Comparison of ENCODE assay signal across 8 cellular contexts in genomic region chr17:2029911-2030778, GRCh38. TPM values are rescaled to one million over a fixed set of nuclear protein-coding genes. Genes with fewer than 3 reads are reported as not detected.
DNase-seq lines count a peak whose midpoint lies in the region; ATAC-seq and TF ChIP-seq lines count a peak whose summit lies in the region.

TSS of gene DPH1 (plus strand) at chr17:2030153. CDS start at chr17:2030170, 17 bp downstream.

- peak in 1 of 2 donors; percentile 44 for TF ChIP-seq POLR2A in uterus (IDR thresholded peaks at IDR 0.05)

- CTCF ChIA-PET in GM10248 (lab: Yijun Ruan, JAX): interaction anchor here (1.6 to 4.8 kb wide), 3 partner anchors 11 to 386 kb away, joined by 4 to 20 read pairs (median 5); partner anchors contain the start of gene OVCA2

- intact Hi-C loops in uterus (cut with DNase I; ENCODE audit: low total_unique reads): no loop called here

- H3K27me3 ChIP-seq in right atrium auricular region (no peaks in the 10 kb centered on the region), uterus (no peaks in the 10 kb centered on the region)

- TF ChIP-seq CTCF in GM10248 (IDR thresholded peaks at IDR 0.05; ENCODE audit: control extremely low read depth, extremely low read depth, low read depth, missing control alignments) (no peak), right atrium auricular region (IDR thresholded peaks at IDR 0.05) (no peak), uterus (IDR thresholded peaks at IDR 0.05) (peak in 1 of 4 experiments; percentile 52)

- peak; percentile 79 for ATAC-seq in HG02678 (IDR thresholded peaks at IDR 0.05; ENCODE audit: unreplicated experiment)

- POLR2A ChIA-PET in GM10248 (lab: Yijun Ruan, JAX): no interaction called here

- H3K4me3 ChIP-seq in right atrium auricular region (peak within 1 kb of the TSS; percentile 81 to 97), uterus (peak within 1 kb of the TSS; percentile 92 to 94)

- H3K4me1 ChIP-seq in right atrium auricular region: peaks cover 0 to 40% of the 10 kb centered on the region in 2 donors
- peaks cover 0 to 19% of the 10 kb centered on the region in 2 donors for H3K4me1 ChIP-seq in uterus

- H3K36me3 ChIP-seq in right atrium auricular region (peaks cover 6% of the 10 kb centered on the region), uterus (no peaks in the 10 kb centered on the region)

- H3K27ac ChIP-seq in angular gyrus (ENCODE audit: low read depth, low read length): peak within 1 kb of the TSS; percentile 87
- peak within 1 kb of the TSS; percentile 60 to 81 for H3K27ac ChIP-seq in right atrium auricular region
- H3K27ac ChIP-seq in uterus: peak within 1 kb of the TSS; percentile 52 to 59

- DNase-seq in GM10248 (ENCODE audit: extremely low spot score): peak; percentile 92
- DNase-seq in NCI-H1694 (lab: John Stamatoyannopoulos, UW): peak; percentile 91
- DNase-seq in T-helper 2 cell: peak; percentile 69 to 88 (median 78)
- peak; percentile 92 for DNase-seq in right atrium auricular region (ENCODE audit: low spot score)
- DNase-seq in pulmonary artery endothelial cell (ENCODE audit: low read depth, low spot score): peak; percentile 75
- peak; percentile 85 to 89 for DNase-seq in uterus

- H3K9me3 ChIP-seq in right atrium auricular region: no peaks in the 10 kb centered on the region
- no peaks in the 10 kb centered on the region for H3K9me3 ChIP-seq in uterus

RNA-seq across cellular contexts. Expression of gene DPH1, which starts in this region (rescaled TPM):
- total RNA-seq in right atrium auricular region (10 to 100 TPM; 17.2 to 21.6 TPM), pulmonary artery endothelial cell (13.2 and 18.4 TPM in 2 replicates), uterus (100 to 1,000 TPM in 1 of 4 donors, 10 to 100 TPM in 3; 26.8 to 121 (median 49.1) TPM)

Comparison
In these comparisons a context has a peak if more than half of its experiments do, and no peak if none do; other contexts are left out.
1. Peak in every context shown above with its lines: DNase-seq, ATAC-seq, H3K4me3 ChIP-seq and H3K27ac ChIP-seq.